In the genomic region with DNA sequence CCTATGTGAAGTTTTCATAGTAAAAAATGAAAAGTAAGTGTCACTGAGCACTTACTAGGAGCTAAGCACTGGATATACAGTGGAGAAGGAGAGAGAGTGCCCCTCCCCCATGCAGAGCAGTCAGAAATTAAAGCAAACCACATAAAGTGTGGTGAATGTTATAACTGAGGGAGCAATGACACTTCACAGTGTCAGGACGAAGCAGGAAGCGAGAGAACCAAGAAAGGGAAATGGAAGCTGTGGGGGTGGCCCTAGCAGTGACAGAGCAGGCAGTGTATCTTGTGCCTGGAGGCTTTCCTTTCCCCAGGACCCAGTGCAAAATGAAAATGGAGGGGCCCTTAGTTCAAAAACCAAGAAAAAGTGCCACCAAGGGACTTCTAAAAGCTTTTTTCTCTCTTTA, we compare ENCODE assay signal across 9 cellular contexts. TPM values are rescaled to one million over a fixed set of nuclear protein-coding genes. Genes with fewer than 3 reads are reported as not detected.
DNase-seq lines count a peak whose midpoint lies in the region; ATAC-seq, FAIRE-seq and TF ChIP-seq lines count a peak whose summit lies in the region.
"Had no signal": no experiment of that assay in that cellular context is flagged by ENCODE, and none has a peak within 500 bp of the region (broad histone marks: within the 10 kb centered on the region; RNA-seq: fewer than 3 reads in every experiment).

No MANE protein-coding gene starts in this region.

- TF ChIP-seq EP300 in HepG2 (IDR thresholded peaks at IDR 0.05; ENCODE audit: low read depth in 2 of 2, low read length in 2 of 2) (no peak), HepG2 (CRISPR knock-in tag; IDR thresholded peaks at IDR 0.05; ENCODE audit: borderline replicate concordance) (no peak)

- H3K4me3 Mint-ChIP-seq in CD14-positive monocyte: peak overlapping the region in 1 of 2 donors; percentile 46
- peak overlapping the region; percentile 64 for H3K4me3 Mint-ChIP-seq in activated CD4-positive, alpha-beta T cell treated with anti-CD3 and anti-CD28 coated beads, Interleukin-2, amount 10 ng/mL, durations not matched to agents 7 days and 5 days
- H3K4me3 Mint-ChIP-seq in endodermal cell: no peak overlapping the region

- H3K4me2 ChIP-seq in HepG2 (ENCODE audit: low read depth, low read length): 0 out of 2 replicates have a peak overlapping the region, but pooled peaks have one; percentile 15

- no peaks in the 10 kb centered on the region for H4K20me1 ChIP-seq in HepG2 (ENCODE audit: insufficient read depth, low read length)

- CTCF ChIA-PET in activated CD4-positive, alpha-beta T cell treated with anti-CD3 and anti-CD28 coated beads, Interleukin-2, amount 10 ng/mL, durations not matched to agents 7 days and 5 days (lab: Charles Lee): interaction anchor here (0.9 to 2.5 kb wide), 5 partner anchors 10 to 88 kb away, joined by 3 to 9 read pairs (median 3); no protein-coding TSS in a partner anchor
- CTCF ChIA-PET in HepG2 (lab: Yijun Ruan, JAX; ENCODE audit: low intra/inter-chr PET ratio, low total read pairs): no interaction called here

- no TSS peak for BruUV-seq in HepG2 (replicated peaks; lab: Mats Ljungman, UMichigan)

- no peak overlapping the region for H3K4me3 ChIP-seq in HepG2 (replicated peaks in 1 of 3; ENCODE audit: insufficient read depth in 1 of 3, low read depth in 2 of 3, low read length in 3 of 3)
- H3K4me3 ChIP-seq in endodermal cell (ENCODE audit: low read length): no peak overlapping the region
- H3K4me3 ChIP-seq: SJSA1 had no signal

- H3K27me3 Mint-ChIP-seq in CD14-positive monocyte (ENCODE audit: low read depth in 3 of 3) (peaks cover 0 to 4% (median 0%) of the 10 kb centered on the region in 3 donors), endodermal cell (ENCODE audit: insufficient read depth) (no peaks in the 10 kb centered on the region)
- no peaks in the 10 kb centered on the region for H3K27me3 Mint-ChIP-seq in activated CD4-positive, alpha-beta T cell treated with anti-CD3 and anti-CD28 coated beads, Interleukin-2, amount 10 ng/mL, durations not matched to agents 7 days and 5 days

- no peak overlapping the region for H3K9ac ChIP-seq in HepG2 (ENCODE audit: insufficient read depth, low read depth, low read length)
- H3K9ac ChIP-seq in endodermal cell (ENCODE audit: extremely low read depth, low read length, poor library complexity, severe bottlenecking): no peak overlapping the region

- H3K27ac ChIP-seq in HepG2 (ENCODE audit: extremely low read length, insufficient read depth, low read length): no peak overlapping the region
- no peak overlapping the region for H3K27ac ChIP-seq in endodermal cell (ENCODE audit: low read depth, low read length)
- H3K27ac ChIP-seq: SJSA1 had no signal

- FAIRE-seq in HepG2 (lab: Jason Lieb, UNC): no peak
- no peak for FAIRE-seq in RCC 7860 (lab: Jason Lieb, UNC)

- peaks cover 18% of the 10 kb centered on the region for H3K4me1 Mint-ChIP-seq in CD14-positive monocyte
- peaks cover 63% of the 10 kb centered on the region for H3K4me1 Mint-ChIP-seq in activated CD4-positive, alpha-beta T cell treated with anti-CD3 and anti-CD28 coated beads, Interleukin-2, amount 10 ng/mL, durations not matched to agents 7 days and 5 days
- peaks cover 8% of the 10 kb centered on the region for H3K4me1 Mint-ChIP-seq in endodermal cell

- no peaks in the 10 kb centered on the region for H3K9me3 ChIP-seq in HepG2 (ENCODE audit: low read length)
- H3K9me3 ChIP-seq in endodermal cell (ENCODE audit: control insufficient read depth, low read length): no peaks in the 10 kb centered on the region
- H3K9me3 ChIP-seq: SJSA1 had no signal

- H3K9me3 Mint-ChIP-seq in CD14-positive monocyte (peaks cover 0 to 7% (median 2%) of the 10 kb centered on the region in 7 donors), endodermal cell (no peaks in the 10 kb centered on the region)
- peaks cover 3% of the 10 kb centered on the region for H3K9me3 Mint-ChIP-seq in activated CD4-positive, alpha-beta T cell treated with anti-CD3 and anti-CD28 coated beads, Interleukin-2, amount 10 ng/mL, durations not matched to agents 7 days and 5 days

- peak; percentile 78 for DNase-seq in CD14-positive monocyte (ENCODE audit: low spot score)
- peak; percentile 76 for DNase-seq in activated CD4-positive, alpha-beta T cell treated with anti-CD3 and anti-CD28 coated beads, Interleukin-2, amount 10 ng/mL, durations not matched to agents 7 days and 5 days
- DNase-seq in HepG2 (ENCODE audit: low spot score): no peak
- no peak for DNase-seq in RCC 7860 (ENCODE audit: low spot score)
- DNase-seq in endodermal cell: no peak
- no peak for DNase-seq in mesenteric fat pad (ENCODE audit: low spot score)
- no peak for DNase-seq in retina

- 52% methylated on average over 2 of the region's 2 CpGs for WGBS in HepG2 (ENCODE audit: low lambda C conversion rate)
- WGBS in endodermal cell (ENCODE audit: insufficient coverage in 1 of 2, insufficient read length in 1 of 2), 2 experiments: 84 to 95% methylated on average over 2 of the region's 2 CpGs

- H3K79me2 ChIP-seq in HepG2 (ENCODE audit: insufficient read depth, low read length): no peaks in the 10 kb centered on the region

- in situ Hi-C loops in HepG2 (cut with HindIII; ENCODE audit: extremely low pct_ligation_motif_present, low pct_unique_long_range_greater_than_20kb): no loop called here

- intact Hi-C loops in CD14-positive monocyte (cut with micrococcal nuclease) (no loop called here), HepG2 (cut with micrococcal nuclease; ENCODE audit: unreplicated experiment) (no loop called here)

- no peak overlapping the region for H2AFZ ChIP-seq in HepG2 (ENCODE audit: low read length)

- peak overlapping the region; percentile 88 to 95 (median 94) for H3K27ac Mint-ChIP-seq in CD14-positive monocyte
- H3K27ac Mint-ChIP-seq in activated CD4-positive, alpha-beta T cell treated with anti-CD3 and anti-CD28 coated beads, Interleukin-2, amount 10 ng/mL, durations not matched to agents 7 days and 5 days: peak overlapping the region; percentile 93
- no peak overlapping the region for H3K27ac Mint-ChIP-seq in endodermal cell

- H3K4me1 ChIP-seq in HepG2 (ENCODE audit: insufficient read depth, low read length) (peaks cover 29% of the 10 kb centered on the region), endodermal cell (ENCODE audit: control insufficient read depth, insufficient read depth, low read length) (no peaks in the 10 kb centered on the region)

- TF ChIP-seq CTCF in CD14-positive monocyte (IDR thresholded peaks at IDR 0.05): no peak
- no peak for TF ChIP-seq CTCF in HepG2 (CRISPR knock-in tag; IDR thresholded peaks at IDR 0.05)
- no peak for TF ChIP-seq CTCF in endodermal cell (conservative IDR thresholded peaks at IDR 0.05)

- POLR2A ChIA-PET in activated CD4-positive, alpha-beta T cell treated with anti-CD3 and anti-CD28 coated beads, Interleukin-2, amount 10 ng/mL, durations not matched to agents 7 days and 5 days (lab: Charles Lee): interaction anchor here (1.1 kb wide), 1 partner anchor 22 kb away, joined by 5 read pairs; a partner anchor contains a TSS
- POLR2A ChIA-PET in HepG2 (lab: Yijun Ruan, JAX): interaction anchor here (1.2 kb wide), 1 partner anchor 43 kb away, joined by 3 read pairs; no protein-coding TSS in a partner anchor

- H3K27me3 ChIP-seq in HepG2 (ENCODE audit: control insufficient read depth in 1 of 2, insufficient read depth in 2 of 2, low read length in 2 of 2) (no peaks in the 10 kb centered on the region; a peak in 1 of 5 replicates), endodermal cell (ENCODE audit: control insufficient read depth, insufficient read depth, low read length, poor library complexity, severe bottlenecking) (no peaks in the 10 kb centered on the region)
- H3K27me3 ChIP-seq: SJSA1 had no signal

- no peak for TF ChIP-seq RAD21 in HepG2 (CRISPR knock-in tag; IDR thresholded peaks at IDR 0.05)

- ATAC-seq in HG02885 (IDR thresholded peaks at IDR 0.05; ENCODE audit: poor library complexity, unreplicated experiment) (peak; percentile 61), HepG2 (no peak)

- H3K36me3 Mint-ChIP-seq in CD14-positive monocyte (peaks cover 3 to 5% of the 10 kb centered on the region in 2 donors), endodermal cell (ENCODE audit: low read depth) (no peaks in the 10 kb centered on the region)
- peaks cover 42% of the 10 kb centered on the region for H3K36me3 Mint-ChIP-seq in activated CD4-positive, alpha-beta T cell treated with anti-CD3 and anti-CD28 coated beads, Interleukin-2, amount 10 ng/mL, durations not matched to agents 7 days and 5 days (ENCODE audit: low read depth)

- TF ChIP-seq POLR2A in HepG2 (IDR thresholded peaks at IDR 0.05; ENCODE audit: insufficient read depth in 1 of 2, low read depth in 2 of 2, low read length in 2 of 2): no peak

- H3K36me3 ChIP-seq in HepG2 (replicated peaks in 1 of 2; ENCODE audit: control insufficient read depth in 1 of 2, insufficient read depth in 2 of 2, low read length in 2 of 2) (no peaks in the 10 kb centered on the region), endodermal cell (ENCODE audit: control insufficient read depth, insufficient read depth, low read length) (no peaks in the 10 kb centered on the region)
- H3K36me3 ChIP-seq: SJSA1 had no signal

RNA-seq across cellular contexts. Expression of a gene that starts 21.5 kb away (rescaled TPM):
- 1 to 10 TPM; 7.1 to 9.1 TPM for polyA plus RNA-seq in CD14-positive monocyte
- 100 to 1,000 TPM in 1 of 2 experiments, 10 to 100 TPM in 1; 96.8 to 100 TPM for total RNA-seq in activated CD4-positive, alpha-beta T cell treated with anti-CD3 and anti-CD28 coated beads, Interleukin-2, amount 10 ng/mL, durations not matched to agents 7 days and 5 days
- 13.3 and 13.6 TPM in 2 replicates for total RNA-seq in HepG2 (2016; rRNA removed; fragmentation: Illumina TruSeq; extraction: Trizol)
- 11.1 and 12.8 TPM in 2 replicates for total RNA-seq in HepG2 (2016; cell fraction: cytosol; rRNA removed; fragmentation: Illumina TruSeq; extraction: Trizol; ENCODE audit: low read depth)
- 12.7 and 13.1 TPM in 2 replicates for total RNA-seq in HepG2 (2016; cell fraction: insoluble cytoplasmic fraction; rRNA removed; fragmentation: Illumina TruSeq; extraction: Trizol)
- 11.4 and 12.2 TPM in 2 replicates for total RNA-seq in HepG2 (2016; cell fraction: membrane; rRNA removed; fragmentation: Illumina TruSeq; extraction: Trizol)
- total RNA-seq in HepG2 (2016; cell fraction: nucleus; rRNA removed; fragmentation: Illumina TruSeq; extraction: Trizol): 6.8 and 7.8 TPM in 2 replicates
- polyA plus RNA-seq in HepG2 (2011; rRNA removed): 10.9 and 12.2 TPM in 2 replicates
- polyA plus RNA-seq in HepG2 (2011; cell fraction: cytosol; rRNA removed): 7.5 and 10.9 TPM in 2 replicates
- polyA plus RNA-seq in HepG2 (2011; cell fraction: nucleus; rRNA removed): 5.9 and 6.3 TPM in 2 replicates
- polyA plus RNA-seq in HepG2 (2012): 8.9 and 12.1 TPM in 2 replicates
- polyA plus RNA-seq in HepG2 (2016; cell fraction: cytosol; fragmentation: Illumina TruSeq; extraction: Trizol; ENCODE audit: low read depth): 5.1 and 5.8 TPM in 2 replicates
- 11.8 and 14.0 TPM in 2 replicates for polyA plus RNA-seq in HepG2 (2016; cell fraction: insoluble cytoplasmic fraction; fragmentation: Illumina TruSeq; extraction: Trizol; ENCODE audit: low read depth)
- 9.8 and 11.1 TPM in 2 replicates for polyA plus RNA-seq in HepG2 (2016; cell fraction: membrane; fragmentation: Illumina TruSeq; extraction: Trizol; ENCODE audit: low read depth)
- polyA plus RNA-seq in HepG2 (2016; cell fraction: nucleus; fragmentation: Illumina TruSeq; extraction: Trizol; ENCODE audit: insufficient read depth, low read depth): 11.0 and 12.1 TPM in 2 replicates
- polyA minus RNA-seq in HepG2 (2011; rRNA and poly(A)+ RNA removed; ENCODE audit: low replicate concordance): 5.6 and 20.2 TPM in 2 replicates
- 12.3 and 12.5 TPM in 2 replicates for polyA minus RNA-seq in HepG2 (2011; cell fraction: cytosol; rRNA and poly(A)+ RNA removed)
- 4.2 and 8.7 TPM in 2 replicates for polyA minus RNA-seq in HepG2 (2011; cell fraction: nucleus; rRNA and poly(A)+ RNA removed)
- 10 to 100 TPM; 31.9 to 36.8 TPM for total RNA-seq in endodermal cell
- polyA plus RNA-seq in endodermal cell (2013, experiment 1 of 2): 10.5 TPM
- 11.3 TPM for polyA plus RNA-seq in endodermal cell (2013, experiment 2 of 2)
- 3.7 TPM for total RNA-seq in mesenteric fat pad

Comparison
In these comparisons a context has a peak if more than half of its experiments do, and no peak if none do; other contexts are left out.
1. DNase-seq: peak in CD14-positive monocyte (single experiment) and activated CD4-positive, alpha-beta T cell treated with anti-CD3 and anti-CD28 coated beads, Interleukin-2, amount 10 ng/mL, durations not matched to agents 7 days and 5 days (single experiment); none in HepG2 (single experiment), RCC 7860 (single experiment), endodermal cell (single experiment), mesenteric fat pad (single experiment) and retina (single experiment).